8 cellular contexts compared by ENCODE assay signal in the genomic region with DNA sequence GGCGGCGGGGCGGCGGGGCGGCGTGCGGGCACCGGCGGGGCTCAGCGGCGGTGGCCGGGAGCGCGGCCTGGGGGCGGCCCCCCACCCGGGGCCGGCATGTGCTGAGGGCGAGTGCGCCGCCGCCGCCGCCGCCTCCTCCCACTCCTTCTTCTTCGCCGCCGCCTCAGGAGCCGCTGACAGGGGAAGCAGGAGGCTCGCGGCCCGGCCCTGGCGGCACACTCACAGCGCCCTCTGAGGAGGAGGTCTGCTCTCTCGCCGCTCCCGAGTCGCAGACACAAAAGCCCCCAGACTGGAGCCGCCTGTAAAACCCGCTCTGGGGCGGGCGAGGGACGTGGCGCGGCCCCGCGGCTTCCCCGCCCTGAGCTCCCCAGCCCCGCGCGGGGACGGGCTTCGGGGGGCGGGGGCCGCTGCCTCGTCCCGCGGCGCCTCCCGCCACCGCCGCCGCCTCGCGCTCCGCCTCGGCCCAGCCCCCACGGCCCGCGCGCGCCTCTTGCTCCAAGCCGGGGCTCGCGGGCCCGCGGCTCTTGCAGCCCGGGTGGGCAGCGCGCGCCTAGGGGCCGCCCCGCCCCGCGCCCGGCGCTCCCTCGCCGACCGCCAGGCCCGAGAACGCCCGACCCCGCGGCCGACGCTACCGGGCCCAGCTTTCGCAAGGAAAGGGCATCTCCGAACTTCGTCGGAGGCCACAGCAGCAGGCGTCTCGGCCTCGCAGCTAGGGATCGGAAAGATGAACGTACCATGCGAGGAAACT. TPM values are rescaled to one million over a fixed set of nuclear protein-coding genes. Genes with fewer than 3 reads are reported as not detected.
DNase-seq lines count a peak whose midpoint lies in the region; ATAC-seq, FAIRE-seq and TF ChIP-seq lines count a peak whose summit lies in the region.

A gene with protein sequence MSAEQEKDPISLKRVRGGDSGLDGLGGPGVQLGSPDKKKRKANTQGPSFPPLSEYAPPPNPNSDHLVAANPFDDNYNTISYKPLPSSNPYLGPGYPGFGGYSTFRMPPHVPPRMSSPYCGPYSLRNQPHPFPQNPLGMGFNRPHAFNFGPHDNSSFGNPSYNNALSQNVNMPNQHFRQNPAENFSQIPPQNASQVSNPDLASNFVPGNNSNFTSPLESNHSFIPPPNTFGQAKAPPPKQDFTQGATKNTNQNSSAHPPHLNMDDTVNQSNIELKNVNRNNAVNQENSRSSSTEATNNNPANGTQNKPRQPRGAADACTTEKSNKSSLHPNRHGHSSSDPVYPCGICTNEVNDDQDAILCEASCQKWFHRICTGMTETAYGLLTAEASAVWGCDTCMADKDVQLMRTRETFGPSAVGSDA (minus strand): TSS at position 276 of the 748 bp plus-strand sequence. CDS start 462 bp downstream, outside the sequence.

- H3K9me3 ChIP-seq in iPS-18a (ENCODE audit: control insufficient read depth, low read depth, low read length): no peaks in the 10 kb centered on the region
- H3K9me3 ChIP-seq in gastrocnemius medialis: no peaks in the 10 kb centered on the region

- peaks cover 16% of the 10 kb centered on the region for H3K27me3 Mint-ChIP-seq in MCF 10A (ENCODE audit: insufficient read depth, unreplicated experiment)

- H3K27ac Mint-ChIP-seq in MCF 10A (ENCODE audit: low read depth, unreplicated experiment): no peak within 1 kb of the TSS

- H3K4me3 ChIP-seq in iPS-18a (ENCODE audit: low read length) (peak within 1 kb of the TSS; percentile 78), gastrocnemius medialis (peak within 1 kb of the TSS; percentile 65 to 76 (median 70))

- in situ Hi-C loops in ACHN (cut with HindIII; ENCODE audit: low pct_ligation_motif_present, low pct_unique_long_range_greater_than_20kb, low sequenced_read_pairs) (no loop called here), gastrocnemius medialis (cut with MboI; ENCODE audit: low sequenced_read_pairs in 4 of 4) (loop anchor here in 1 of 4 donors (5.0 kb wide), 1 partner anchor 49 kb away; no protein-coding TSS in a partner anchor)

- H3K36me3 Mint-ChIP-seq in MCF 10A (ENCODE audit: insufficient read depth, unreplicated experiment): no peaks in the 10 kb centered on the region

- TF ChIP-seq POLR2A in gastrocnemius medialis (IDR thresholded peaks at IDR 0.05): peak; percentile 41 to 78

- CTCF ChIA-PET in MCF 10A (lab: Yijun Ruan, JAX): interaction anchor here (0.6 to 0.7 kb wide), 2 partner anchors 21 to 62 kb away, joined by 3 to 5 read pairs; no protein-coding TSS in a partner anchor

- no TSS peak for BruUV-seq in MCF 10A (replicated peaks; lab: Mats Ljungman, UMichigan)

- no peaks in the 10 kb centered on the region for H3K4me1 Mint-ChIP-seq in MCF 10A (ENCODE audit: insufficient read depth, unreplicated experiment)

- H3K27me3 ChIP-seq in iPS-18a (ENCODE audit: control insufficient read depth, insufficient read depth, low read length) (peaks cover 46% of the 10 kb centered on the region), gastrocnemius medialis (no peaks in the 10 kb centered on the region)

- H3K9ac ChIP-seq in iPS-18a (ENCODE audit: low read length): peak within 1 kb of the TSS; percentile 55

- no peaks in the 10 kb centered on the region for H3K9me3 Mint-ChIP-seq in MCF 10A (ENCODE audit: unreplicated experiment)

- intact Hi-C loops in MCF 10A (cut with micrococcal nuclease) (no loop called here), gastrocnemius medialis (cut with DNase I; ENCODE audit: low total_unique reads) (no loop called here)

- H3K4me1 ChIP-seq in iPS-18a (ENCODE audit: control insufficient read depth, low read depth, low read length): no peaks in the 10 kb centered on the region
- peaks cover 3 to 23% of the 10 kb centered on the region in 2 donors for H3K4me1 ChIP-seq in gastrocnemius medialis

- POLR2A ChIA-PET in MCF 10A (lab: Yijun Ruan, JAX): interaction anchor here (0.6 kb wide), 1 partner anchor 134 kb away, joined by 3 read pairs; no protein-coding TSS in a partner anchor

- no peak within 1 kb of the TSS for H3K27ac ChIP-seq in iPS-18a (ENCODE audit: low read length)
- peak within 1 kb of the TSS; percentile 88 to 93 (median 92) for H3K27ac ChIP-seq in gastrocnemius medialis

- no peaks in the 10 kb centered on the region for H3K36me3 ChIP-seq in iPS-18a (ENCODE audit: control insufficient read depth, low read depth, low read length)
- H3K36me3 ChIP-seq in gastrocnemius medialis: no peaks in the 10 kb centered on the region

- peak; percentile 9 for FAIRE-seq in HTR-8/SVneo (lab: Jason Lieb, UNC)

- ATAC-seq in GM18502 (IDR thresholded peaks at IDR 0.05; ENCODE audit: poor library complexity, unreplicated experiment) (peak; percentile 78), gastrocnemius medialis (peak; percentile 73 to 82)

- DNase-seq in ACHN: peak; percentile 51
- peak; percentile 41 for DNase-seq in HTR-8/SVneo (ENCODE audit: insufficient read length, low spot score)
- DNase-seq in SW480 (ENCODE audit: low spot score): peak; percentile 39
- DNase-seq in MCF 10A (ENCODE audit: unreplicated experiment): peak; percentile 64
- DNase-seq in gastrocnemius medialis: peak; percentile 24 to 54
- no peak for DNase-seq in NCI-H2029 treated with DMSO at 0.1 percent for 48 hours (lab: John Stamatoyannopoulos, UW)

- TF ChIP-seq CTCF in MCF 10A (IDR thresholded peaks at IDR 0.05; ENCODE audit: unreplicated experiment): no peak
- TF ChIP-seq CTCF in gastrocnemius medialis (IDR thresholded peaks at IDR 0.05 in 4 of 5, conservative IDR thresholded peaks at IDR 0.05 in 1 of 5): peak in 1 of 5 experiments; percentile 10

- peak within 1 kb of the TSS; percentile 70 for H3K4me3 Mint-ChIP-seq in MCF 10A (ENCODE audit: unreplicated experiment)

RNA-seq across cellular contexts. Expression of the gene that starts here (rescaled TPM):
- total RNA-seq in MCF 10A (2022) (3.9 and 5.1 TPM in 2 replicates), gastrocnemius medialis (10 to 100 TPM; 26.7 to 39.1 (median 32.3) TPM)
